22 cellular contexts compared by ENCODE assay signal in genomic region chr4:68951806-68952585, GRCh38. TPM values are rescaled to one million over a fixed set of nuclear protein-coding genes. Genes with fewer than 3 reads are reported as not detected.
"Had no signal": no experiment of that assay in that cellular context is flagged by ENCODE, and none has a peak within 500 bp of the region (broad histone marks: within the 10 kb centered on the region; RNA-seq: fewer than 3 reads in every experiment).

No MANE protein-coding gene starts in this region.

- ATAC-seq: activated T-cell treated with anti-CD3 and anti-CD28 coated beads, Interleukin-2, amount 50 U/mL, for 4 hours; esophagus mucosa; left ventricle myocardium superior; sciatic nerve; stimulated activated memory B cell treated with anti-CD40 and anti-IgM and Interleukin-4, amounts not matched to agents 10 μg/mL and 1 μg/mL and 100 μg/mL, for 72 hours had no signal

- H3K36me3 Mint-ChIP-seq: stimulated activated memory B cell treated with anti-CD40 and anti-IgM and Interleukin-4, amounts not matched to agents 10 μg/mL and 1 μg/mL and 100 μg/mL, for 72 hours had no signal

- H3K27me3 ChIP-seq: spleen, thyroid gland had no signal

- H3K36me3 ChIP-seq: spleen, thyroid gland, WERI-Rb-1 had no signal

- H3K4me1 Mint-ChIP-seq: activated CD4-positive, alpha-beta memory T cell treated with anti-CD3 and anti-CD28 coated beads, Interleukin-2, amount 10 ng/mL, durations not matched to agents 7 days and 5 days; nephron progenitor cell; stimulated activated memory B cell treated with anti-CD40 and anti-IgM and Interleukin-4, amounts not matched to agents 10 μg/mL and 1 μg/mL and 100 μg/mL, for 72 hours had no signal

- DNase-seq: activated CD4-positive, alpha-beta memory T cell treated with anti-CD3 and anti-CD28 coated beads, Interleukin-2, amount 10 ng/mL, durations not matched to agents 7 days and 5 days; activated CD4-positive, alpha-beta T cell treated with anti-CD3 and anti-CD28 coated beads for 4 hours; activated effector memory CD4-positive, alpha-beta T cell treated with Interleukin-2 at 50 U/mL for 16 hours; activated naive CD4-positive, alpha-beta T cell treated with anti-CD3 and anti-CD28 coated beads, Interleukin-2, amount 50 U/mL, for 16 hours; activated T-cell treated with anti-CD3 and anti-CD28 coated beads, Interleukin-2, amount 50 U/mL, for 4 hours; hypothalamus; kidney; left ventricle myocardium superior; nephron progenitor cell; spleen; stimulated activated CD4-positive, alpha-beta T cell treated with anti-CD3 and anti-CD28 coated beads, Interleukin-2, amount 100 ng/mL, for 24 hours; T-helper 1 cell; T1000; thyroid gland; WERI-Rb-1 had no signal

- H3K4me1 ChIP-seq: spleen, thyroid gland had no signal

- H3K4me3 Mint-ChIP-seq: activated CD4-positive, alpha-beta memory T cell treated with anti-CD3 and anti-CD28 coated beads, Interleukin-2, amount 10 ng/mL, durations not matched to agents 7 days and 5 days; activated T-cell treated with anti-CD3 and anti-CD28 coated beads, Interleukin-2, amount 50 U/mL, for 4 hours; nephron progenitor cell; stimulated activated memory B cell treated with anti-CD40 and anti-IgM and Interleukin-4, amounts not matched to agents 10 μg/mL and 1 μg/mL and 100 μg/mL, for 72 hours had no signal

- H3K4me3 ChIP-seq: spleen, thyroid gland had no signal

- H3K27ac ChIP-seq: spleen, thyroid gland, WERI-Rb-1 had no signal

- H3K9me3 ChIP-seq: thyroid gland had no signal

- H3K27ac Mint-ChIP-seq: activated CD4-positive, alpha-beta memory T cell treated with anti-CD3 and anti-CD28 coated beads, Interleukin-2, amount 10 ng/mL, durations not matched to agents 7 days and 5 days; nephron progenitor cell; stimulated activated memory B cell treated with anti-CD40 and anti-IgM and Interleukin-4, amounts not matched to agents 10 μg/mL and 1 μg/mL and 100 μg/mL, for 72 hours had no signal

- H3K9me3 Mint-ChIP-seq: activated CD4-positive, alpha-beta memory T cell treated with anti-CD3 and anti-CD28 coated beads, Interleukin-2, amount 10 ng/mL, durations not matched to agents 7 days and 5 days; activated T-cell treated with anti-CD3 and anti-CD28 coated beads, Interleukin-2, amount 50 U/mL, for 4 hours; nephron progenitor cell; stimulated activated memory B cell treated with anti-CD40 and anti-IgM and Interleukin-4, amounts not matched to agents 10 μg/mL and 1 μg/mL and 100 μg/mL, for 72 hours had no signal

- H3K27me3 Mint-ChIP-seq: activated CD4-positive, alpha-beta memory T cell treated with anti-CD3 and anti-CD28 coated beads, Interleukin-2, amount 10 ng/mL, durations not matched to agents 7 days and 5 days; stimulated activated memory B cell treated with anti-CD40 and anti-IgM and Interleukin-4, amounts not matched to agents 10 μg/mL and 1 μg/mL and 100 μg/mL, for 72 hours had no signal

RNA-seq across cellular contexts. Expression of gene UGT2A3, which starts 0.4 kb away (rescaled TPM):
- total RNA-seq: activated CD4-positive, alpha-beta memory T cell treated with anti-CD3 and anti-CD28 coated beads, Interleukin-2, amount 10 ng/mL, durations not matched to agents 7 days and 5 days; astrocyte; esophagus mucosa; glomerular endothelial cell; left ventricle myocardium superior; omental fat pad; pulmonary artery endothelial cell; sciatic nerve; spleen; thyroid gland had no signal
- polyA plus RNA-seq: spleen had no signal
